Comparison of ENCODE assay signal across 11 cellular contexts in genomic region chr16:23837553-23838308, GRCh38. TPM values are rescaled to one million over a fixed set of nuclear protein-coding genes. Genes with fewer than 3 reads are reported as not detected.
A peak's percentile ranks its signal among the peaks of the same experiment; 100 is the strongest.
DNase-seq lines count a peak whose midpoint lies in the region; ATAC-seq and TF ChIP-seq lines count a peak whose summit lies in the region.
"Had no signal": no experiment of that assay in that cellular context is flagged by ENCODE, and none has a peak within 500 bp of the region (broad histone marks: within the 10 kb centered on the region; RNA-seq: fewer than 3 reads in every experiment).

No MANE protein-coding gene starts in this region.

- H3K9ac ChIP-seq in colonic mucosa (ENCODE audit: low read depth in 2 of 2, low read length in 2 of 2): peak overlapping the region in 1 of 2 donors; percentile 19

- intact Hi-C loops in colonic mucosa (cut with DNase I): no loop called here

- no peaks in the 10 kb centered on the region for H3K9me3 Mint-ChIP-seq in progenitor cell of endocrine pancreas (ENCODE audit: low read depth)

- TF ChIP-seq CTCF in GM10266 (IDR thresholded peaks at IDR 0.05; ENCODE audit: control insufficient read depth, insufficient read depth, low read depth, missing control alignments) (no peak), NB4 (IDR thresholded peaks at IDR 0.05; ENCODE audit: low read depth, low read length) (no peak), colonic mucosa (IDR thresholded peaks at IDR 0.05) (no peak), progenitor cell of endocrine pancreas (IDR thresholded peaks at IDR 0.05; ENCODE audit: unreplicated experiment) (no peak)

- peaks cover 80% of the 10 kb centered on the region for H3K27me3 Mint-ChIP-seq in progenitor cell of endocrine pancreas

- H3K36me3 ChIP-seq in colonic mucosa: no peaks in the 10 kb centered on the region
- H3K36me3 ChIP-seq: breast epithelium, ovary had no signal

- no peak overlapping the region for H3K27ac Mint-ChIP-seq in progenitor cell of endocrine pancreas

- DNase-seq in GM10266 (ENCODE audit: extremely low spot score) (peak; percentile 53), NB4 (ENCODE audit: low read depth) (peak; percentile 49), colonic mucosa (no peak), progenitor cell of endocrine pancreas (ENCODE audit: low spot score, unreplicated experiment) (no peak), NCI-H345 treated with DMSO at 0.1 percent for 48 hours (lab: John Stamatoyannopoulos, UW; ENCODE audit: unreplicated experiment) (no peak)
- DNase-seq: NCI-H524, ovary had no signal

- TF ChIP-seq POLR2A in NB4 (IDR thresholded peaks at IDR 0.05; ENCODE audit: extremely low read depth, insufficient read length): no peak

- peaks cover 8% of the 10 kb centered on the region for H3K4me1 Mint-ChIP-seq in progenitor cell of endocrine pancreas (ENCODE audit: low read depth)

- H3K4me3 ChIP-seq in NB4 (ENCODE audit: low read depth, low read length) (peak overlapping the region; percentile 71), colonic mucosa (peak overlapping the region; percentile 57)

- no peak overlapping the region for H3K27ac ChIP-seq in colonic mucosa
- H3K27ac ChIP-seq: breast epithelium, ovary had no signal

- no peaks in the 10 kb centered on the region for H3K36me3 Mint-ChIP-seq in progenitor cell of endocrine pancreas (ENCODE audit: insufficient read depth)

- no peaks in the 10 kb centered on the region for H3K4me1 ChIP-seq in colonic mucosa
- H3K4me1 ChIP-seq: breast epithelium had no signal

- H3K27me3 ChIP-seq in colonic mucosa: peaks cover 15% of the 10 kb centered on the region
- H3K27me3 ChIP-seq: ovary had no signal

- peak overlapping the region; percentile 33 for H3K4me3 Mint-ChIP-seq in progenitor cell of endocrine pancreas (ENCODE audit: low read depth)

- no peak for ATAC-seq in GM18909 (IDR thresholded peaks at IDR 0.05; ENCODE audit: poor library complexity, unreplicated experiment)
- ATAC-seq in GM21390 (IDR thresholded peaks at IDR 0.05; ENCODE audit: unreplicated experiment): no peak
- ATAC-seq in GM19023 (IDR thresholded peaks at IDR 0.05; ENCODE audit: unreplicated experiment): no peak

- no peaks in the 10 kb centered on the region for H3K9me3 ChIP-seq in colonic mucosa
- H3K9me3 ChIP-seq: breast epithelium, ovary had no signal

RNA-seq across cellular contexts. Expression of gene PRKCB, which starts 1.9 kb away (rescaled TPM):
- 10 to 100 TPM in 1 of 2 donors, 1 to 10 TPM in 1; 2.5 to 10.7 TPM for total RNA-seq in colonic mucosa
- 0.27 and 0.36 TPM in 2 replicates for total RNA-seq in progenitor cell of endocrine pancreas

Comparison
In these comparisons a context has a peak if more than half of its experiments do, and no peak if none do; other contexts are left out.
1. DNase-seq: peak in GM10266 (single experiment) and NB4 (single experiment); none in colonic mucosa (single experiment), progenitor cell of endocrine pancreas (single experiment) and NCI-H345 treated with DMSO at 0.1 percent for 48 hours (single experiment).